Comparison of ENCODE assay signal across 18 cellular contexts in genomic region chr5:68122929-68123328, GRCh38.
"Had no signal": no experiment of that assay in that cellular context is flagged by ENCODE, and none has a peak within 500 bp of the region (broad histone marks: within the 10 kb centered on the region; RNA-seq: fewer than 3 reads in every experiment).

No MANE protein-coding gene starts in this region.

- H3K9ac ChIP-seq: neural progenitor cell had no signal

- DNase-seq: activated CD4-positive, CD25-positive, alpha-beta regulatory T cell treated with anti-CD3 and anti-CD28 coated beads, Interleukin-2, amount 50 U/mL, for 72 hours; activated effector memory CD4-positive, alpha-beta T cell treated with anti-CD3 and anti-CD28 coated beads, Interleukin-2, amount 50 U/mL, for 16 hours; cerebellar nuclear complex; erythroblast; foreskin keratinocyte; naive B cell; sigmoid colon; stimulated activated CD4-positive, alpha-beta T cell treated with anti-CD3 and anti-CD28 coated beads, Interleukin-15, amount 100 ng/mL, for 24 hours; stimulated activated naive B cell treated with anti-CD40 and anti-IgM and Interleukin-4, amounts not matched to agents 10 μg/mL and 1 μg/mL and 100 μg/mL, for 72 hours; WERI-Rb-1 had no signal

- H3K36me3 ChIP-seq: neural progenitor cell, sigmoid colon, upper lobe of left lung, WERI-Rb-1 had no signal

- H3K27me3 Mint-ChIP-seq: naive B cell had no signal

- H3K4me3 Mint-ChIP-seq: activated naive CD4-positive, alpha-beta T cell treated with anti-CD3 and anti-CD28 coated beads, Interleukin-2, amount 10 ng/mL, durations not matched to agents 7 days and 5 days; naive B cell; neural progenitor cell; stimulated activated naive B cell treated with anti-CD40 and anti-IgM and Interleukin-4, amounts not matched to agents 10 μg/mL and 1 μg/mL and 100 μg/mL, for 72 hours; T-helper 2 cell treated with Interferon-gamma antibody and Interleukin-4, amounts not matched to agents 5 μg/mL and 100 μg/mL, for 36 hours had no signal

- H3K9me3 Mint-ChIP-seq: T-helper 2 cell treated with Interferon-gamma antibody and Interleukin-4, amounts not matched to agents 5 μg/mL and 100 μg/mL, for 36 hours had no signal

- H3K9me3 ChIP-seq: sigmoid colon, upper lobe of left lung had no signal

- H3K27ac ChIP-seq: coronary artery, foreskin keratinocyte, neural progenitor cell, sigmoid colon, upper lobe of left lung, WERI-Rb-1 had no signal

- H3K4me1 ChIP-seq: foreskin keratinocyte, neural progenitor cell, sigmoid colon, upper lobe of left lung had no signal

- H3K27me3 ChIP-seq: neural progenitor cell, sigmoid colon, upper lobe of left lung had no signal

- H3K4me1 Mint-ChIP-seq: neural progenitor cell; stimulated activated naive B cell treated with anti-CD40 and anti-IgM and Interleukin-4, amounts not matched to agents 10 μg/mL and 1 μg/mL and 100 μg/mL, for 72 hours had no signal

- H3K4me3 ChIP-seq: coronary artery, lung, neural progenitor cell, sigmoid colon, smooth muscle cell, upper lobe of left lung had no signal

- H2AFZ ChIP-seq: neural progenitor cell had no signal

- H3K36me3 Mint-ChIP-seq: activated naive CD4-positive, alpha-beta T cell treated with anti-CD3 and anti-CD28 coated beads, Interleukin-2, amount 10 ng/mL, durations not matched to agents 7 days and 5 days; naive B cell; neural progenitor cell; stimulated activated naive B cell treated with anti-CD40 and anti-IgM and Interleukin-4, amounts not matched to agents 10 μg/mL and 1 μg/mL and 100 μg/mL, for 72 hours had no signal

- H3K4me2 ChIP-seq: neural progenitor cell, smooth muscle cell had no signal

- ATAC-seq: foreskin keratinocyte; SK-N-SH treated with all-trans-retinoic acid at 6 μM for 48 hours; stimulated activated naive B cell treated with anti-CD40 and anti-IgM and Interleukin-4, amounts not matched to agents 10 μg/mL and 1 μg/mL and 100 μg/mL, for 72 hours had no signal

- H3K27ac Mint-ChIP-seq: activated naive CD4-positive, alpha-beta T cell treated with anti-CD3 and anti-CD28 coated beads, Interleukin-2, amount 10 ng/mL, durations not matched to agents 7 days and 5 days; naive B cell; neural progenitor cell; stimulated activated naive B cell treated with anti-CD40 and anti-IgM and Interleukin-4, amounts not matched to agents 10 μg/mL and 1 μg/mL and 100 μg/mL, for 72 hours; T-helper 2 cell treated with Interferon-gamma antibody and Interleukin-4, amounts not matched to agents 5 μg/mL and 100 μg/mL, for 36 hours had no signal
